In genomic region chr1:30777906-30778155, GRCh38 we compare ENCODE assay signal across 1 cellular context.
TF ChIP-seq lines count a peak whose summit lies in the region.

No MANE protein-coding gene starts in this region.

TF ChIP-seq in K562, 482 proteins besides CTCF, POLR2A, EP300 and RAD21 (continued from another document):
- no peak for TF ChIP-seq SREBF1 (IDR thresholded peaks at IDR 0.05; ENCODE audit: borderline replicate concordance, low read depth, low read length)
- TF ChIP-seq, protein P1, sequence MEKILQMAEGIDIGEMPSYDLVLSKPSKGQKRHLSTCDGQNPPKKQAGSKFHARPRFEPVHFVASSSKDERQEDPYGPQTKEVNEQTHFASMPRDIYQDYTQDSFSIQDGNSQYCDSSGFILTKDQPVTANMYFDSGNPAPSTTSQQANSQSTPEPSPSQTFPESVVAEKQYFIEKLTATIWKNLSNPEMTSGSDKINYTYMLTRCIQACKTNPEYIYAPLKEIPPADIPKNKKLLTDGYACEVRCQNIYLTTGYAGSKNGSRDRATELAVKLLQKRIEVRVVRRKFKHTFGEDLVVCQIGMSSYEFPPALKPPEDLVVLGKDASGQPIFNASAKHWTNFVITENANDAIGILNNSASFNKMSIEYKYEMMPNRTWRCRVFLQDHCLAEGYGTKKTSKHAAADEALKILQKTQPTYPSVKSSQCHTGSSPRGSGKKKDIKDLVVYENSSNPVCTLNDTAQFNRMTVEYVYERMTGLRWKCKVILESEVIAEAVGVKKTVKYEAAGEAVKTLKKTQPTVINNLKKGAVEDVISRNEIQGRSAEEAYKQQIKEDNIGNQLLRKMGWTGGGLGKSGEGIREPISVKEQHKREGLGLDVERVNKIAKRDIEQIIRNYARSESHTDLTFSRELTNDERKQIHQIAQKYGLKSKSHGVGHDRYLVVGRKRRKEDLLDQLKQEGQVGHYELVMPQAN (IDR thresholded peaks at IDR 0.05; ENCODE audit: borderline replicate concordance) = peak; percentile 45; the same call in 1 of the 2 replicates
- no peak for TF ChIP-seq ZNF282 (CRISPR knock-in tag; IDR thresholded peaks at IDR 0.05)
- peak; percentile 23 for TF ChIP-seq SAP30 (IDR thresholded peaks at IDR 0.05; ENCODE audit: borderline replicate concordance, insufficient read depth, low read depth, low read length, poor library complexity, severe bottlenecking)
- no peak for TF ChIP-seq OTX1 (CRISPR knock-in tag; IDR thresholded peaks at IDR 0.05)
- TF ChIP-seq JUNB (CRISPR knock-in tag; conservative IDR thresholded peaks at IDR 0.05) = 0 out of 2 replicates have a peak, but pooled peaks have one; percentile 19
- peak in 1 of 2 experiments; percentile 23; a peak in 2 of 4 replicates for TF ChIP-seq MAZ (CRISPR knock-in tag; conservative IDR thresholded peaks at IDR 0.05 in 1 of 2, IDR thresholded peaks at IDR 0.05 in 1 of 2)
- TF ChIP-seq NFIC (IDR thresholded peaks at IDR 0.05) = no peak
- TF ChIP-seq CREBBP (IDR thresholded peaks at IDR 0.05; ENCODE audit: low read depth, low read length) = no peak
- no peak for TF ChIP-seq ADNP (tag; IDR thresholded peaks at IDR 0.05)
- TF ChIP-seq GABPA (tag; conservative IDR thresholded peaks at IDR 0.05; ENCODE audit: low read depth) = peak; percentile 53; the same call in 1 of the 2 replicates
- TF ChIP-seq MCM3 (IDR thresholded peaks at IDR 0.05) = no peak
- TF ChIP-seq MXD1 (CRISPR knock-in tag; IDR thresholded peaks at IDR 0.05; ENCODE audit: borderline replicate concordance, poor library complexity, severe bottlenecking) = no peak
- TF ChIP-seq ZNF764 (CRISPR knock-in tag; IDR thresholded peaks at IDR 0.05; ENCODE audit: low read depth) = 0 out of 2 replicates have a peak, but pooled peaks have one; percentile 50
- peak in 1 of 3 experiments; percentile 70 for TF ChIP-seq YY1 (IDR thresholded peaks at IDR 0.05; ENCODE audit: borderline replicate concordance in 1 of 3, control insufficient read depth in 1 of 3, extremely low read depth in 1 of 3, insufficient read depth in 3 of 3, insufficient read length in 1 of 3, insufficient replicate concordance in 2 of 3, low read depth in 1 of 3, low read length in 2 of 3)
- 0 out of 2 replicates have a peak, but pooled peaks have one; percentile 25 for TF ChIP-seq ELF2 (CRISPR knock-in tag; IDR thresholded peaks at IDR 0.05)
- TF ChIP-seq RBBP5 (IDR thresholded peaks at IDR 0.05; ENCODE audit: borderline replicate concordance, insufficient read depth, low read length, poor library complexity, severe bottlenecking) = peak; percentile 16
- TF ChIP-seq SRSF3 (IDR thresholded peaks at IDR 0.05; ENCODE audit: insufficient read depth, low read length) = peak; percentile 82; the same call in 1 of the 2 replicates
- no peak; the same call in 1 of the 2 replicates for TF ChIP-seq DMBX1 (CRISPR knock-in tag; IDR thresholded peaks at IDR 0.05; ENCODE audit: borderline replicate concordance)
- TF ChIP-seq GTF2A2 (tag; IDR thresholded peaks at IDR 0.05) = peak; percentile 72; the same call in 1 of the 2 replicates
